In genomic region chr3:101781166-101781565, GRCh38 we compare ENCODE assay signal across 1 cellular context.
TF ChIP-seq lines count a peak whose summit lies in the region.

No MANE protein-coding gene starts in this region.

TF ChIP-seq in HepG2, 621 proteins besides CTCF, POLR2A, EP300 and RAD21 (continued from another document):
- TF ChIP-seq FOXP4 (CRISPR knock-in tag; IDR thresholded peaks at IDR 0.05) (no peak), ATM (IDR thresholded peaks at IDR 0.05; ENCODE audit: borderline replicate concordance) (no peak), IKZF1 (IDR thresholded peaks at IDR 0.05) (no peak), ETV6 (CRISPR knock-in tag; conservative IDR thresholded peaks at IDR 0.05) (no peak), ARID3A (IDR thresholded peaks at IDR 0.05; ENCODE audit: low read depth, low read length) (no peak), CHD4 (IDR thresholded peaks at IDR 0.05; ENCODE audit: borderline replicate concordance, low read length) (no peak), CAMTA2 (CRISPR knock-in tag; IDR thresholded peaks at IDR 0.05; ENCODE audit: borderline replicate concordance) (no peak), ZNF282 (IDR thresholded peaks at IDR 0.05; ENCODE audit: partially characterized antibody) (no peak), SNAPC5 (CRISPR knock-in tag; IDR thresholded peaks at IDR 0.05; ENCODE audit: borderline replicate concordance) (no peak), NFE2 (CRISPR knock-in tag; IDR thresholded peaks at IDR 0.05) (no peak), ZKSCAN8 (CRISPR knock-in tag; IDR thresholded peaks at IDR 0.05; ENCODE audit: borderline replicate concordance) (no peak), ZNF430 (CRISPR knock-in tag; IDR thresholded peaks at IDR 0.05) (no peak), ZNF652 (CRISPR knock-in tag; IDR thresholded peaks at IDR 0.05; ENCODE audit: borderline replicate concordance, low read depth) (no peak), SRSF1 (optimal IDR thresholded peaks at IDR 0.05; ENCODE audit: low read depth, low read length) (no peak), ATF7 (IDR thresholded peaks at IDR 0.05) (no peak), ATF7 (CRISPR knock-in tag; IDR thresholded peaks at IDR 0.05) (no peak), ZFP36L1 (CRISPR knock-in tag; IDR thresholded peaks at IDR 0.05) (no peak)
- TF ChIP-seq, protein P1, sequence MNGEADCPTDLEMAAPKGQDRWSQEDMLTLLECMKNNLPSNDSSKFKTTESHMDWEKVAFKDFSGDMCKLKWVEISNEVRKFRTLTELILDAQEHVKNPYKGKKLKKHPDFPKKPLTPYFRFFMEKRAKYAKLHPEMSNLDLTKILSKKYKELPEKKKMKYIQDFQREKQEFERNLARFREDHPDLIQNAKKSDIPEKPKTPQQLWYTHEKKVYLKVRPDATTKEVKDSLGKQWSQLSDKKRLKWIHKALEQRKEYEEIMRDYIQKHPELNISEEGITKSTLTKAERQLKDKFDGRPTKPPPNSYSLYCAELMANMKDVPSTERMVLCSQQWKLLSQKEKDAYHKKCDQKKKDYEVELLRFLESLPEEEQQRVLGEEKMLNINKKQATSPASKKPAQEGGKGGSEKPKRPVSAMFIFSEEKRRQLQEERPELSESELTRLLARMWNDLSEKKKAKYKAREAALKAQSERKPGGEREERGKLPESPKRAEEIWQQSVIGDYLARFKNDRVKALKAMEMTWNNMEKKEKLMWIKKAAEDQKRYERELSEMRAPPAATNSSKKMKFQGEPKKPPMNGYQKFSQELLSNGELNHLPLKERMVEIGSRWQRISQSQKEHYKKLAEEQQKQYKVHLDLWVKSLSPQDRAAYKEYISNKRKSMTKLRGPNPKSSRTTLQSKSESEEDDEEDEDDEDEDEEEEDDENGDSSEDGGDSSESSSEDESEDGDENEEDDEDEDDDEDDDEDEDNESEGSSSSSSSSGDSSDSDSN (CRISPR knock-in tag; IDR thresholded peaks at IDR 0.05), result no peak
